1 cellular context compared by ENCODE assay signal in the genomic region with DNA sequence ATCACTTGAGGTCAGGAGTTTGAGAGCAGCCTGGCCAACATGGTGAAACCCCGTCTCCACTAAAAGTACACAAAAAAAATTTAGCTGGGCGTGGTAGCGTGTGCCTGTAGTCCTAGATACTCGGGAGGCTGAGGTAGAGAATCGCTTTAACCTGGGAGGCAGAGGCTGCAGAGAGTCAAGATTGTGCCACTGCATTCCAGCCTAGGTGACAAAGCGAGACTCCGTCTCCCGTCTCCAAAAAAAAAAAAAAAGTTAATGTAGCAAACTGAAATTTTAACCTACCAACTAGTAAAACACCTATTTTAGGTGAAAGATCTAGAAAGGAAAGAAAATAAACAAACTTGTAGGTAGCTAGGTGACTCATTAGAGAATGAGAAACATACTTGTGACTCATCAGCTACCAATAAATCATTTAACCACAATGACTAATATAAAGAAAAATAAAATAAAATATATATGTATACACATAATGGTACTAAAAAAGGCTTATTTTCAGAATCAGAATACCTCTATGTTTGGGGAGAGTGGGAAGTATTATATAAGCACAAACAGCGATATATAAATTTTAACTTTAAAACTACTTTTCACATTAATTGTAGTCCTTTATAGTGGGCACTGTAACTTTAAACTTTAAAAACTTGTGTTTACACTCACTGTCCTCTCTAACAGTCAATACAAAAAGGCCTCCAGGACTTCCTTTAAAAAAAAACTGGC.
TF ChIP-seq lines count a peak whose summit lies in the region.

No MANE protein-coding gene starts in this region.

TF ChIP-seq in GM12878, 131 proteins besides CTCF, POLR2A, EP300 and RAD21 (continued from another document):
- no peak for TF ChIP-seq ZBTB11 (CRISPR knock-in tag; IDR thresholded peaks at IDR 0.05)
- TF ChIP-seq RCOR1 (conservative IDR thresholded peaks at IDR 0.05; ENCODE audit: low read depth, low read length): no peak
- no peak for TF ChIP-seq MYB (IDR thresholded peaks at IDR 0.05; ENCODE audit: borderline replicate concordance, low read depth, low read length)
- no peak for TF ChIP-seq FOXK2 (IDR thresholded peaks at IDR 0.05)
- TF ChIP-seq MTA3 (IDR thresholded peaks at IDR 0.05; ENCODE audit: borderline replicate concordance, low read length): no peak
- TF ChIP-seq, protein P1, sequence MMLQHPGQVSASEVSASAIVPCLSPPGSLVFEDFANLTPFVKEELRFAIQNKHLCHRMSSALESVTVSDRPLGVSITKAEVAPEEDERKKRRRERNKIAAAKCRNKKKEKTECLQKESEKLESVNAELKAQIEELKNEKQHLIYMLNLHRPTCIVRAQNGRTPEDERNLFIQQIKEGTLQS (IDR thresholded peaks at IDR 0.05; ENCODE audit: borderline replicate concordance, extremely low read depth, low read depth, low read length): no peak
- TF ChIP-seq NFIC (IDR thresholded peaks at IDR 0.05; ENCODE audit: low read depth, low read length): peak; percentile 91
- no peak for TF ChIP-seq SIN3A (IDR thresholded peaks at IDR 0.05; ENCODE audit: low read depth, low read length)
- TF ChIP-seq NBN (IDR thresholded peaks at IDR 0.05): no peak
- TF ChIP-seq NRF1 (conservative IDR thresholded peaks at IDR 0.05; ENCODE audit: low read depth, low read length): no peak
- TF ChIP-seq POU2F2 (IDR thresholded peaks at IDR 0.05; ENCODE audit: borderline replicate concordance, low read depth, low read length): no peak
- TF ChIP-seq ZZZ3 (IDR thresholded peaks at IDR 0.05; ENCODE audit: control insufficient read depth, insufficient read length, low read depth): no peak
- TF ChIP-seq ZBTB40 (IDR thresholded peaks at IDR 0.05; ENCODE audit: borderline replicate concordance): no peak; the same call in 1 of the 2 replicates
- no peak for TF ChIP-seq NR2F1 (conservative IDR thresholded peaks at IDR 0.05)
- TF ChIP-seq WRNIP1 (IDR thresholded peaks at IDR 0.05; ENCODE audit: borderline replicate concordance, low read depth, low read length): no peak
- TF ChIP-seq, protein P2, sequence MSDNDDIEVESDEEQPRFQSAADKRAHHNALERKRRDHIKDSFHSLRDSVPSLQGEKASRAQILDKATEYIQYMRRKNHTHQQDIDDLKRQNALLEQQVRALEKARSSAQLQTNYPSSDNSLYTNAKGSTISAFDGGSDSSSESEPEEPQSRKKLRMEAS (IDR thresholded peaks at IDR 0.05; ENCODE audit: low read depth, low read length): no peak
- TF ChIP-seq BHLHE40 (IDR thresholded peaks at IDR 0.05; ENCODE audit: borderline replicate concordance in 1 of 2, low read depth in 2 of 2, low read length in 1 of 2): no peak
- no peak for TF ChIP-seq EED (IDR thresholded peaks at IDR 0.05; ENCODE audit: low read depth)
- TF ChIP-seq CBFB (IDR thresholded peaks at IDR 0.05; ENCODE audit: low read depth): peak; percentile 65; the same call in 1 of the 2 replicates
- TF ChIP-seq KDM1A (IDR thresholded peaks at IDR 0.05; ENCODE audit: borderline replicate concordance): no peak
- no peak for TF ChIP-seq ZNF217 (IDR thresholded peaks at IDR 0.05)
- TF ChIP-seq HDGF (IDR thresholded peaks at IDR 0.05): 0 out of 2 replicates have a peak, but pooled peaks have one; percentile 35
- TF ChIP-seq SMC3 (IDR thresholded peaks at IDR 0.05; ENCODE audit: borderline replicate concordance, low read length): no peak
- no peak for TF ChIP-seq SRF (IDR thresholded peaks at IDR 0.05; ENCODE audit: low read depth in 2 of 2, low read length in 2 of 2)
- no peak for TF ChIP-seq BRCA1 (IDR thresholded peaks at IDR 0.05; ENCODE audit: low read depth, low read length)
- TF ChIP-seq RBBP5 (conservative IDR thresholded peaks at IDR 0.05): no peak
- TF ChIP-seq TARDBP (IDR thresholded peaks at IDR 0.05; ENCODE audit: borderline replicate concordance): no peak
TF ChIP-seq in GM12878: peak in this region for 23.
